9 cellular contexts compared by ENCODE assay signal in genomic region chr1:202106340-202107284, GRCh38. TPM values are rescaled to one million over a fixed set of nuclear protein-coding genes. Genes with fewer than 3 reads are reported as not detected.
DNase-seq lines count a peak whose midpoint lies in the region; ATAC-seq and TF ChIP-seq lines count a peak whose summit lies in the region.
"Had no signal": no experiment of that assay in that cellular context is flagged by ENCODE, and none has a peak within 500 bp of the region (broad histone marks: within the 10 kb centered on the region; RNA-seq: fewer than 3 reads in every experiment).

No MANE protein-coding gene starts in this region.

- H3K27me3 Mint-ChIP-seq in activated T-cell treated with anti-CD3 and anti-CD28 coated beads, Interleukin-2, amount 50 U/mL, for 72 hours (ENCODE audit: low read depth), result no peaks in the 10 kb centered on the region

- H3K79me2 ChIP-seq in osteoblast (ENCODE audit: insufficient read depth, low read length), result no peaks in the 10 kb centered on the region

- no peaks in the 10 kb centered on the region for H3K36me3 ChIP-seq in osteoblast (ENCODE audit: insufficient read depth, low read length)

- no peaks in the 10 kb centered on the region for H3K9me3 Mint-ChIP-seq in activated T-cell treated with anti-CD3 and anti-CD28 coated beads, Interleukin-2, amount 50 U/mL, for 72 hours

- no peak for TF ChIP-seq CTCF in osteoblast (IDR thresholded peaks at IDR 0.05; ENCODE audit: extremely low read depth, low read depth, low read length)

- H4K20me1 ChIP-seq in osteoblast (ENCODE audit: insufficient read depth, low read length), result no peaks in the 10 kb centered on the region

- no peak overlapping the region for H3K27ac Mint-ChIP-seq in activated T-cell treated with anti-CD3 and anti-CD28 coated beads, Interleukin-2, amount 50 U/mL, for 72 hours

- H3K27me3 ChIP-seq in osteoblast (ENCODE audit: insufficient read depth, low read length), result no peaks in the 10 kb centered on the region

- DNase-seq in EL (peak; percentile 33), NCI-H2196 (lab: John Stamatoyannopoulos, UW; ENCODE audit: unreplicated experiment) (peak; percentile 83), osteoblast (ENCODE audit: insufficient read length, low spot score, missing footprints) (peak; percentile 54)
- no peak for DNase-seq in activated T-cell treated with anti-CD3 and anti-CD28 coated beads, Interleukin-2, amount 50 U/mL, for 72 hours
- DNase-seq in activated naive CD4-positive, alpha-beta T cell treated with Interleukin-2 at 50 U/mL for 16 hours, result no peak
- DNase-seq: stimulated activated CD4-positive, alpha-beta T cell treated with anti-CD3 and anti-CD28 coated beads, Interleukin-1b, Interleukin-23, amount 100 ng/mL, for 48 hours had no signal

- no peaks in the 10 kb centered on the region for H3K4me1 Mint-ChIP-seq in activated T-cell treated with anti-CD3 and anti-CD28 coated beads, Interleukin-2, amount 50 U/mL, for 72 hours (ENCODE audit: low read depth)

- H3K36me3 Mint-ChIP-seq in activated T-cell treated with anti-CD3 and anti-CD28 coated beads, Interleukin-2, amount 50 U/mL, for 72 hours (ENCODE audit: insufficient read depth in 2 of 2), result no peaks in the 10 kb centered on the region

- no peak overlapping the region for H3K4me3 Mint-ChIP-seq in activated T-cell treated with anti-CD3 and anti-CD28 coated beads, Interleukin-2, amount 50 U/mL, for 72 hours

- peak; percentile 44 for ATAC-seq in esophagus mucosa
- ATAC-seq in activated T-cell treated with anti-CD3 and anti-CD28 coated beads, Interleukin-2, amount 50 U/mL, for 72 hours (replicated peaks in 1 of 2), result no peak
- no peak for ATAC-seq in HG02678 (IDR thresholded peaks at IDR 0.05; ENCODE audit: unreplicated experiment)
- ATAC-seq in HG02588 (IDR thresholded peaks at IDR 0.05; ENCODE audit: unreplicated experiment), result no peak

- H3K4me3 ChIP-seq in osteoblast (ENCODE audit: insufficient read depth, low read length), result no peak overlapping the region

- H3K4me1 ChIP-seq in osteoblast (ENCODE audit: insufficient read depth, low read length), result peaks cover 10% of the 10 kb centered on the region

- H2AFZ ChIP-seq in osteoblast (ENCODE audit: low read length), result no peak overlapping the region

- no peaks in the 10 kb centered on the region for H3K9me3 ChIP-seq in osteoblast (ENCODE audit: low read depth, low read length)

- H3K27ac ChIP-seq in osteoblast (ENCODE audit: low read depth, low read length), result no peak overlapping the region

- H3K4me2 ChIP-seq in osteoblast (ENCODE audit: insufficient read depth, low read length), result no peak overlapping the region

RNA-seq across cellular contexts. Expression of gene GPR37L1, which starts 16.1 kb away (rescaled TPM):
- total RNA-seq in esophagus mucosa, result 0.12 TPM
- total RNA-seq in osteoblast, result not detected in 2 replicates
- not detected for total RNA-seq in activated T-cell treated with anti-CD3 and anti-CD28 coated beads, Interleukin-2, amount 50 U/mL, for 72 hours

RNA-seq across cellular contexts. Expression of gene ARL8A, which starts 37.9 kb away (rescaled TPM):
- 38.3 TPM for total RNA-seq in esophagus mucosa
- 24.2 and 25.0 TPM in 2 replicates for total RNA-seq in osteoblast
- total RNA-seq in activated T-cell treated with anti-CD3 and anti-CD28 coated beads, Interleukin-2, amount 50 U/mL, for 72 hours, result 10 to 100 TPM; 58.1 to 77.1 TPM

RNA-seq across cellular contexts. Expression of gene PTPN7, which starts 53.8 kb away (rescaled TPM):
- total RNA-seq in esophagus mucosa, result 1.2 TPM
- not detected in 2 replicates for total RNA-seq in osteoblast
- 100 to 1,000 TPM; 196 to 201 TPM for total RNA-seq in activated T-cell treated with anti-CD3 and anti-CD28 coated beads, Interleukin-2, amount 50 U/mL, for 72 hours

Comparison
In these comparisons a context has a peak if more than half of its experiments do, and no peak if none do; other contexts are left out.
1. DNase-seq: peak in EL (single experiment), NCI-H2196 (single experiment) and osteoblast (single experiment); none in activated T-cell treated with anti-CD3 and anti-CD28 coated beads, Interleukin-2, amount 50 U/mL, for 72 hours (0 of 2) and activated naive CD4-positive, alpha-beta T cell treated with Interleukin-2 at 50 U/mL for 16 hours (single experiment).
2. RNA of gene PTPN7, which starts 53.8 kb away (total RNA-seq): 196 to 201 TPM in activated T-cell treated with anti-CD3 and anti-CD28 coated beads, Interleukin-2, amount 50 U/mL, for 72 hours; 1.2 TPM in esophagus mucosa (single experiment) and not detected in osteoblast; every median in the first group is over 10 times any median in the second.